In genomic region chr2:9761547-9761946, GRCh38 we compare ENCODE assay signal across 13 cellular contexts.
"Had no signal": no experiment of that assay in that cellular context is flagged by ENCODE, and none has a peak within 500 bp of the region (broad histone marks: within the 10 kb centered on the region; RNA-seq: fewer than 3 reads in every experiment).

No MANE protein-coding gene starts in this region.

- H3K36me3 Mint-ChIP-seq: immature natural killer cell; naive thymus-derived CD8-positive, alpha-beta T cell had no signal

- H3K27me3 ChIP-seq: adrenal gland had no signal

- H3K27ac Mint-ChIP-seq: activated B cell treated with CpG ODN at 0.5 μM for 24 hours had no signal

- H3K9me3 Mint-ChIP-seq: activated B cell treated with CpG ODN at 0.5 μM for 24 hours; central memory CD8-positive, alpha-beta T cell; immature natural killer cell; naive thymus-derived CD8-positive, alpha-beta T cell; stimulated activated naive CD8-positive, alpha-beta T cell treated with anti-CD3 and anti-CD28 coated beads, Interleukin-15, amount 100 ng/mL, for 72 hours had no signal

- H3K4me3 ChIP-seq: adrenal gland, thoracic aorta had no signal

- ATAC-seq: left colon; naive thymus-derived CD8-positive, alpha-beta T cell; stimulated activated naive CD8-positive, alpha-beta T cell treated with anti-CD3 and anti-CD28 coated beads, Interleukin-15, amount 100 ng/mL, for 72 hours had no signal

- H3K9me3 ChIP-seq: adrenal gland, thoracic aorta had no signal

- H3K27ac ChIP-seq: adrenal gland, thoracic aorta had no signal

- H3K27me3 Mint-ChIP-seq: central memory CD8-positive, alpha-beta T cell had no signal

- H3K4me3 Mint-ChIP-seq: activated B cell treated with CpG ODN at 0.5 μM for 24 hours; central memory CD8-positive, alpha-beta T cell; immature natural killer cell; stimulated activated naive CD8-positive, alpha-beta T cell treated with anti-CD3 and anti-CD28 coated beads, Interleukin-15, amount 100 ng/mL, for 72 hours had no signal

- H3K4me1 ChIP-seq: adrenal gland had no signal

- H3K36me3 ChIP-seq: adrenal gland, thoracic aorta had no signal

- DNase-seq: activated B cell treated with CpG ODN at 0.5 μM for 24 hours; activated CD4-positive, alpha-beta T cell treated with anti-CD3 and anti-CD28 coated beads, Interleukin-2, amount 50 U/mL, for 1 hour; activated naive CD4-positive, alpha-beta T cell treated with anti-CD3 and anti-CD28 coated beads, Interleukin-2, amount 50 U/mL, for 16 hours; adrenal gland; immature natural killer cell; left colon; mammary epithelial cell; naive thymus-derived CD8-positive, alpha-beta T cell; stimulated activated CD4-positive, alpha-beta T cell treated with anti-CD3 and anti-CD28 coated beads, Interleukin-15, amount 100 ng/mL, for 24 hours; stimulated activated CD4-positive, alpha-beta T cell treated with anti-CD3 and anti-CD28 coated beads, Interleukin-4, amount 100 ng/mL, for 24 hours; stimulated activated naive CD8-positive, alpha-beta T cell treated with anti-CD3 and anti-CD28 coated beads, Interleukin-15, amount 100 ng/mL, for 72 hours had no signal
